8 cellular contexts compared by ENCODE assay signal in the genomic region with DNA sequence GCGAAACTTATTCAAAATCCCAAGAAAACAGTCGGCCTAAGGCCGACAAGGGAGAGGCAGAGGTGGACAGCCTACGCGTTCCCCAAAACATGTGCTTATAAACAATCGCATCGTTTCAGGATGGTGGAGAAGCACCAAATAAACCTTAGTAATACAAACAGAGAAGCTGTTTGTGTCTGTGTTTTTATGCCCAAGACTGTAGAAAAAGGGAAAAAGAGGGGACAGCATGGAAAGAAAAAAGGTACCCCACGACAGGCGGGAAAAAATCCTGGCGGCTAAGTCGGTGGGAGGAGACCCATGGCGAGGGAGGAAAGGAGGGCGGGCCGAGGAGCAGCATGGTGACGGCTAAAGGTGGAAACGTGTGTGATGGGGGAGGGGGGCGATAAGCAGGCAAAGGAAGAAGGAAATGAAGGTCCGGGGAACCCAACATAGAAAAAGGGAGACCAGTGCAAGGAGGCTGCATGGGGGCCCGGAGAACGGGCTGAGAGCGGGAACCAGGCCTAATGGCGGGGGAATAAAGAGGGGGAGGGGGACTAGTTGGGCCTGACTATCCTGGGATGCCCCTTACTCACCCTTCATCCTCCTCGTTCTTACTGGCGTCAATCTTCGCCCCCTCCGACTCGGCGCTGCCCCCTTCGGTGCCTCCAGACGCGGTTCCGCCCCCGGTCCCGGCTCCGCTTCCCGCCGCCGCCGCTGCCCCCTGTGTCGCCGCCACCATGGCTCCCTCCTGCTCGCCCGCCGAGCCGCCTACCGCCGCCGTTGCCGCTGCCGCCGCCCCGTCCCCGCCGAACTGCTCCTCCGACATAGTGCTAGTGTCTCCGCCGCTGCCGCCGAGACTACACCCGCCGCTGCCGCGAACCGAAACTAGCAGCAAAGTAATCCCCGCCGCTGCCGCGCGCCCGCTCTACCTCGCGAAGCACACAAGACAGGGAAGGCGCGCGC. TPM values are rescaled to one million over a fixed set of nuclear protein-coding genes. Genes with fewer than 3 reads are reported as not detected.
A peak's percentile ranks its signal among the peaks of the same experiment; 100 is the strongest.
DNase-seq lines count a peak whose midpoint lies in the region; ATAC-seq and TF ChIP-seq lines count a peak whose summit lies in the region.

No MANE protein-coding gene starts in this region.

- TF ChIP-seq POLR2A in vagina (IDR thresholded peaks at IDR 0.05): no peak

- peak; percentile 53 for DNase-seq in GM12864 (ENCODE audit: low read depth)
- peak; percentile 56 for DNase-seq in NCI-H1092 (lab: John Stamatoyannopoulos, UW)
- DNase-seq in T follicular helper cell (ENCODE audit: low read depth): peak; percentile 64
- peak; percentile 69 for DNase-seq in amniotic epithelial cell (ENCODE audit: low read depth)
- DNase-seq in right cardiac atrium: peak; percentile 77 to 88 (median 87)
- DNase-seq in vagina (ENCODE audit: extremely low spot score in 2 of 2): peak in 1 of 2 donors; percentile 91

- under 1% methylated on average over 75 of the region's 75 CpGs for WGBS in right cardiac atrium

- H3K27ac ChIP-seq in right cardiac atrium (ENCODE audit: low read length): peak overlapping the region; percentile 98
- H3K27ac ChIP-seq in rectal smooth muscle tissue (ENCODE audit: low read depth, low read length): peak overlapping the region; percentile 97
- H3K27ac ChIP-seq in vagina: peak overlapping the region; percentile 99

- ATAC-seq in HG02623 (IDR thresholded peaks at IDR 0.05; ENCODE audit: unreplicated experiment): peak; percentile 20
- peak; percentile 54 to 67 for ATAC-seq in right cardiac atrium

- intact Hi-C loops in right cardiac atrium (cut with DNase I) (loop anchor here in 3 of 4 donors (5.0 to 10.0 kb wide), 3 partner anchors 52 to 88 kb away; no protein-coding TSS in a partner anchor), vagina (cut with DNase I) (no loop called here)

- no peak for TF ChIP-seq CTCF in GM12864 (IDR thresholded peaks at IDR 0.05; ENCODE audit: low read depth, low read length, missing control alignments)
- no peak for TF ChIP-seq CTCF in vagina (IDR thresholded peaks at IDR 0.05)

- H3K27me3 ChIP-seq in right cardiac atrium (ENCODE audit: control insufficient read depth, insufficient read depth) (no peaks in the 10 kb centered on the region), rectal smooth muscle tissue (ENCODE audit: control insufficient read depth, insufficient read depth, low read length) (no peaks in the 10 kb centered on the region), vagina (no peaks in the 10 kb centered on the region)

- H3K4me1 ChIP-seq in right cardiac atrium (ENCODE audit: control insufficient read depth, insufficient read depth, low read length): peaks cover 3% of the 10 kb centered on the region
- peaks cover 17% of the 10 kb centered on the region for H3K4me1 ChIP-seq in rectal smooth muscle tissue (ENCODE audit: control insufficient read depth, insufficient read depth, low read length)
- H3K4me1 ChIP-seq in vagina: peaks cover 62% of the 10 kb centered on the region

- peak overlapping the region; percentile 99 for H3K4me3 ChIP-seq in GM12864 (ENCODE audit: low read depth, low read length)
- peak overlapping the region; percentile 88 for H3K4me3 ChIP-seq in right cardiac atrium (ENCODE audit: low read length)
- H3K4me3 ChIP-seq in rectal smooth muscle tissue (ENCODE audit: low read length): peak overlapping the region; percentile 100
- peak overlapping the region; percentile 89 to 99 for H3K4me3 ChIP-seq in vagina

- H3K9ac ChIP-seq in rectal smooth muscle tissue (ENCODE audit: low read length): peak overlapping the region; percentile 97

- H3K9me3 ChIP-seq in right cardiac atrium (ENCODE audit: control insufficient read depth, low read length) (no peaks in the 10 kb centered on the region), vagina (no peaks in the 10 kb centered on the region)

- H3K36me3 ChIP-seq in rectal smooth muscle tissue (ENCODE audit: control insufficient read depth, insufficient read depth, low read length): peaks cover 3% of the 10 kb centered on the region
- H3K36me3 ChIP-seq in vagina: no peaks in the 10 kb centered on the region

RNA-seq across cellular contexts. Expression of a gene that starts 0.6 kb away (rescaled TPM):
- total RNA-seq in right cardiac atrium (100 to 1,000 TPM; 128 to 141 (median 135) TPM), vagina (91.8 TPM)
- 141 TPM for polyA plus RNA-seq in right cardiac atrium

RNA-seq across cellular contexts. Expression of a gene that starts 57.1 kb away (rescaled TPM):
- total RNA-seq in right cardiac atrium: 100 to 1,000 TPM in 3 of 4 donors, 10 to 100 TPM in 1; 89.5 to 185 (median 138) TPM
- polyA plus RNA-seq in right cardiac atrium: 181 TPM
- 189 TPM for total RNA-seq in vagina

RNA-seq across cellular contexts. Expression of a gene that starts 57.2 kb away (rescaled TPM):
- total RNA-seq in right cardiac atrium (10 to 100 TPM; 15.1 to 16.5 (median 15.7) TPM), vagina (16.0 TPM)
- polyA plus RNA-seq in right cardiac atrium: 20.1 TPM
